Comparison of ENCODE assay signal across 21 cellular contexts in genomic region chr10:63901916-63902315, GRCh38.
DNase-seq lines count a peak whose midpoint lies in the region; ATAC-seq and FAIRE-seq lines count a peak whose summit lies in the region.
"Had no signal": no experiment of that assay in that cellular context is flagged by ENCODE, and none has a peak within 500 bp of the region (broad histone marks: within the 10 kb centered on the region; RNA-seq: fewer than 3 reads in every experiment).

No MANE protein-coding gene starts in this region.

- H3K4me3 ChIP-seq in skeletal muscle satellite cell (ENCODE audit: low read length) = no peak overlapping the region
- H3K4me3 ChIP-seq: prostate gland, SK-N-MC, thoracic aorta, uterus had no signal

- peak overlapping the region; percentile 55 for H3K4me2 ChIP-seq in skeletal muscle satellite cell (ENCODE audit: low read length)

- DNase-seq in GM03348 (ENCODE audit: low spot score) = peak; percentile 60
- peak; percentile 48 for DNase-seq in astrocyte of the hippocampus (ENCODE audit: low read depth, low spot score)
- peak; percentile 57 for DNase-seq in islet precursor cell
- DNase-seq in HTR-8/SVneo (ENCODE audit: insufficient read length, low spot score) = no peak
- no peak for DNase-seq in DMS79 treated with DMSO at 0.1 percent for 48 hours (lab: John Stamatoyannopoulos, UW)
- no peak for DNase-seq in mucosa of gallbladder (ENCODE audit: low spot score)
- DNase-seq: activated CD8-positive, alpha-beta T cell treated with anti-CD3 and anti-CD28 coated beads for 36 hours; activated effector memory CD4-positive, alpha-beta T cell treated with anti-CD3 and anti-CD28 coated beads, Interleukin-2, amount 50 U/mL, for 16 hours; activated naive CD8-positive, alpha-beta T cell treated with anti-CD3 and anti-CD28 coated beads, Interleukin-2, amount 10 ng/mL, durations not matched to agents 7 days and 5 days; CD4-positive, CD25-positive, alpha-beta regulatory T cell; NCI-H1417; NCI-H774; stimulated activated naive CD8-positive, alpha-beta T cell treated with anti-CD3 and anti-CD28 coated beads, Interleukin-15, Interleukin-2, amounts not matched to agents 100 U/mL and 50 U/mL, for 24 hours; T-helper 2 cell; uterus had no signal

- no peaks in the 10 kb centered on the region for H3K36me3 ChIP-seq in skeletal muscle satellite cell (ENCODE audit: insufficient read depth, low read length)
- H3K36me3 ChIP-seq: prostate gland, thoracic aorta, uterus had no signal

- FAIRE-seq in HTR-8/SVneo (lab: Jason Lieb, UNC) = no peak
- FAIRE-seq: D721Med had no signal

- no peaks in the 10 kb centered on the region for H3K9me3 ChIP-seq in skeletal muscle satellite cell (replicated peaks; ENCODE audit: low read length)
- H3K9me3 ChIP-seq: prostate gland, thoracic aorta, uterus had no signal

- no peak for ATAC-seq in GM18870 (IDR thresholded peaks at IDR 0.05; ENCODE audit: unreplicated experiment)
- ATAC-seq: activated CD8-positive, alpha-beta T cell treated with anti-CD3 and anti-CD28 coated beads for 36 hours; stimulated activated naive CD8-positive, alpha-beta T cell treated with anti-CD3 and anti-CD28 coated beads, Interleukin-15, Interleukin-2, amounts not matched to agents 100 U/mL and 50 U/mL, for 24 hours had no signal

- peaks cover 7% of the 10 kb centered on the region for H3K4me1 ChIP-seq in skeletal muscle satellite cell (ENCODE audit: control insufficient read depth, insufficient read depth, low read length)
- H3K4me1 ChIP-seq: prostate gland, uterus had no signal

- H3K27me3 ChIP-seq in skeletal muscle satellite cell (ENCODE audit: control insufficient read depth, insufficient read depth, low read length) = no peaks in the 10 kb centered on the region
- H3K27me3 ChIP-seq: uterus had no signal

- no peak overlapping the region for H3K9ac ChIP-seq in skeletal muscle satellite cell (ENCODE audit: low read depth, low read length)

Comparison
In these comparisons a context has a peak if more than half of its experiments do, and no peak if none do; other contexts are left out.
1. DNase-seq: peak in GM03348 (single experiment), astrocyte of the hippocampus (single experiment) and islet precursor cell (single experiment); none in HTR-8/SVneo (single experiment), DMS79 treated with DMSO at 0.1 percent for 48 hours (single experiment) and mucosa of gallbladder (single experiment).